Comparison of ENCODE assay signal across 20 cellular contexts in genomic region chr2:150994041-150994440, GRCh38.
DNase-seq lines count a peak whose midpoint lies in the region; TF ChIP-seq lines count a peak whose summit lies in the region.
"Had no signal": no experiment of that assay in that cellular context is flagged by ENCODE, and none has a peak within 500 bp of the region (broad histone marks: within the 10 kb centered on the region; RNA-seq: fewer than 3 reads in every experiment).

No MANE protein-coding gene starts in this region.

- H3K27ac ChIP-seq in GM23248 (no peak overlapping the region), prostate gland (peak overlapping the region in 1 of 2 donors; percentile 45)
- H3K27ac ChIP-seq: BLaER1 treated with 17β-estradiol and CSF1 and Interleukin-3, amounts not matched to agents 10 nM and 100 nM; HL-60; SJSA1 had no signal

- H3K4me3 Mint-ChIP-seq in Calu3 (ENCODE audit: low read depth, unreplicated experiment), result no peak overlapping the region

- no peaks in the 10 kb centered on the region for H3K79me2 ChIP-seq in GM23248 (ENCODE audit: insufficient read depth)

- H2AFZ ChIP-seq in GM23248, result no peak overlapping the region

- intact Hi-C loops in prostate gland (cut with DNase I) (no loop called here), Calu3 (cut with micrococcal nuclease; ENCODE audit: unreplicated experiment) (no loop called here)

- in situ Hi-C loops in GM23248 (cut with MboI) (no loop called here), ACHN (cut with HindIII; ENCODE audit: low pct_ligation_motif_present, low pct_unique_long_range_greater_than_20kb, low sequenced_read_pairs) (no loop called here)

- BruUV-seq in Calu3 (replicated peaks; lab: Mats Ljungman, UMichigan), result no TSS peak

- DNase-seq in GM23248, result peak; percentile 16
- peak; percentile 89 to 91 for DNase-seq in cardiac fibroblast (ENCODE audit: low read depth in 2 of 2)
- peak; percentile 62 for DNase-seq in fibroblast of pulmonary artery (ENCODE audit: low read depth)
- peak; percentile 17 for DNase-seq in prostate gland (ENCODE audit: low spot score)
- no peak for DNase-seq in GM20000 (ENCODE audit: low spot score)
- DNase-seq in Calu3, result no peak
- no peak for DNase-seq in ACHN
- DNase-seq in cerebellar nuclear complex (lab: John Stamatoyannopoulos, UW), result no peak
- DNase-seq: DMS 273 treated with DMSO at 0.1 percent for 48 hours; KBM-7; NCI-H1092 treated with DMSO at 0.1 percent for 48 hours; NCI-H1694; NCI-H2107; NCI-H226; NCI-H69; NK-92 treated with Interleukin-12 subunit alpha and Interleukin-12 subunit beta, amount 100 ng/mL, for 24 hours; OCI-M1 had no signal

- no peak overlapping the region for H3K4me3 ChIP-seq in GM23248
- H3K4me3 ChIP-seq in cardiac fibroblast (replicated peaks in 1 of 2; ENCODE audit: low read depth in 2 of 2, low read length in 2 of 2), result no peak overlapping the region
- H3K4me3 ChIP-seq in fibroblast of pulmonary artery (replicated peaks; ENCODE audit: low read depth, low read length), result no peak overlapping the region
- no peak overlapping the region for H3K4me3 ChIP-seq in prostate gland
- H3K4me3 ChIP-seq: BLaER1 treated with 17β-estradiol and CSF1 and Interleukin-3, amounts not matched to agents 10 nM and 100 nM; SJSA1 had no signal

- no peaks in the 10 kb centered on the region for H4K20me1 ChIP-seq in GM23248 (ENCODE audit: insufficient read depth)
- H4K20me1 ChIP-seq: BLaER1 treated with 17β-estradiol and CSF1 and Interleukin-3, amounts not matched to agents 10 nM and 100 nM had no signal

- peaks cover 3% of the 10 kb centered on the region for H3K9me3 ChIP-seq in GM23248 (ENCODE audit: low read depth)
- no peaks in the 10 kb centered on the region for H3K9me3 ChIP-seq in prostate gland
- H3K9me3 ChIP-seq: SJSA1 had no signal

- H3K9me3 Mint-ChIP-seq in Calu3 (ENCODE audit: low read depth, unreplicated experiment), result no peaks in the 10 kb centered on the region

- WGBS in GM23248 (ENCODE audit: low coverage in 1 of 2, low lambda C conversion rate in 2 of 2, missing lambda C conversion rate in 2 of 2), 2 experiments, result 40 to 47% methylated on average over 2 of the region's 2 CpGs
- WGBS in prostate gland, result 20% methylated on average over 2 of the region's 2 CpGs

- H3K27ac Mint-ChIP-seq in Calu3 (ENCODE audit: unreplicated experiment), result no peak overlapping the region

- no peaks in the 10 kb centered on the region for H3K36me3 ChIP-seq in GM23248 (ENCODE audit: low read depth)
- H3K36me3 ChIP-seq in prostate gland, result no peaks in the 10 kb centered on the region
- H3K36me3 ChIP-seq: BLaER1 treated with 17β-estradiol and CSF1 and Interleukin-3, amounts not matched to agents 10 nM and 100 nM; SJSA1 had no signal

- H3K36me3 Mint-ChIP-seq in Calu3 (ENCODE audit: insufficient read depth, unreplicated experiment), result no peaks in the 10 kb centered on the region

- peaks cover 11% of the 10 kb centered on the region; the same call in 1 of the 2 replicates for H3F3A ChIP-seq in GM23248 (ENCODE audit: insufficient read depth)

- TF ChIP-seq POLR2A in prostate gland (IDR thresholded peaks at IDR 0.05), result no peak

- no peak overlapping the region for H3K4me2 ChIP-seq in GM23248 (ENCODE audit: unreplicated experiment)
- H3K4me2 ChIP-seq: BLaER1 treated with 17β-estradiol and CSF1 and Interleukin-3, amounts not matched to agents 10 nM and 100 nM had no signal

- peaks cover 12% of the 10 kb centered on the region for H3K4me1 ChIP-seq in GM23248 (ENCODE audit: insufficient read depth)
- H3K4me1 ChIP-seq in prostate gland (replicated peaks), result no peaks in the 10 kb centered on the region
- H3K4me1 ChIP-seq: BLaER1 treated with 17β-estradiol and CSF1 and Interleukin-3, amounts not matched to agents 10 nM and 100 nM; SJSA1 had no signal

- H3K9ac ChIP-seq in GM23248, result no peak overlapping the region
- H3K9ac ChIP-seq: BLaER1 treated with 17β-estradiol and CSF1 and Interleukin-3, amounts not matched to agents 10 nM and 100 nM had no signal

- no peaks in the 10 kb centered on the region for H3K9me2 ChIP-seq in GM23248 (ENCODE audit: insufficient read depth)

- TF ChIP-seq CTCF in cardiac fibroblast (IDR thresholded peaks at IDR 0.05; ENCODE audit: low read depth, low read length) (no peak), fibroblast of pulmonary artery (IDR thresholded peaks at IDR 0.05; ENCODE audit: low read length, missing control alignments) (no peak), prostate gland (IDR thresholded peaks at IDR 0.05) (no peak), GM20000 (IDR thresholded peaks at IDR 0.05; ENCODE audit: extremely low read depth, missing control alignments) (no peak), Calu3 (IDR thresholded peaks at IDR 0.05; ENCODE audit: unreplicated experiment) (no peak)

- no peaks in the 10 kb centered on the region for H3K4me1 Mint-ChIP-seq in Calu3 (ENCODE audit: low read depth, unreplicated experiment)

- H3K27me3 ChIP-seq in GM23248 (replicated peaks; ENCODE audit: insufficient read depth) (no peaks in the 10 kb centered on the region), prostate gland (replicated peaks; ENCODE audit: insufficient read depth) (no peaks in the 10 kb centered on the region)
- H3K27me3 ChIP-seq: BLaER1 treated with 17β-estradiol and CSF1 and Interleukin-3, amounts not matched to agents 10 nM and 100 nM; SJSA1 had no signal

- no peaks in the 10 kb centered on the region for H3K27me3 Mint-ChIP-seq in Calu3 (ENCODE audit: unreplicated experiment)

- CTCF ChIA-PET in Calu3 (lab: Charles Lee), result no interaction called here

Comparison
In these comparisons a context has a peak if more than half of its experiments do, and no peak if none do; other contexts are left out.
1. DNase-seq: peak in GM23248 (single experiment), cardiac fibroblast (2 of 2), fibroblast of pulmonary artery (single experiment) and prostate gland (single experiment); none in GM20000 (single experiment), Calu3 (single experiment), ACHN (single experiment) and cerebellar nuclear complex (0 of 2).